Comparison of ENCODE assay signal across 1 cellular context in genomic region chr19:44913512-44914435, GRCh38.
TF ChIP-seq lines count a peak whose summit lies in the region.
"Not testable (repeated sequence)": the region's sequence is repeated elsewhere in the genome, so short reads cannot be mapped to it uniquely, and the experiment has no call there.

No MANE protein-coding gene starts in this region.

TF ChIP-seq in HepG2, 621 proteins besides CTCF, POLR2A, EP300 and RAD21 (continued from another document):
- TF ChIP-seq RXRB (CRISPR knock-in tag; IDR thresholded peaks at IDR 0.05; ENCODE audit: borderline replicate concordance) (peak; percentile 45), FOSL2 (CRISPR knock-in tag; IDR thresholded peaks at IDR 0.05) (0 out of 2 replicates have a peak, but pooled peaks have one; percentile 5), MLXIP (CRISPR knock-in tag; IDR thresholded peaks at IDR 0.05; ENCODE audit: borderline replicate concordance) (0 out of 2 replicates have a peak, but pooled peaks have one; percentile 70), ZNF136 (CRISPR knock-in tag; IDR thresholded peaks at IDR 0.05; ENCODE audit: low read depth) (0 out of 2 replicates have a peak, but pooled peaks have one; percentile 38), ONECUT2 (CRISPR knock-in tag; IDR thresholded peaks at IDR 0.05) (peak; percentile 61; the same call in 1 of the 2 replicates), SPEN (CRISPR knock-in tag; IDR thresholded peaks at IDR 0.05; ENCODE audit: low read depth) (peak; percentile 21; the same call in 1 of the 2 replicates), GFI1 (CRISPR knock-in tag; IDR thresholded peaks at IDR 0.05; ENCODE audit: borderline replicate concordance) (0 out of 2 replicates have a peak, but pooled peaks have one; percentile 44), KAT8 (CRISPR knock-in tag; IDR thresholded peaks at IDR 0.05) (0 out of 2 replicates have a peak, but pooled peaks have one; percentile 3), ZBTB40 (CRISPR knock-in tag; IDR thresholded peaks at IDR 0.05) (0 out of 2 replicates have a peak, but pooled peaks have one; percentile 13)
- TF ChIP-seq, protein P1, sequence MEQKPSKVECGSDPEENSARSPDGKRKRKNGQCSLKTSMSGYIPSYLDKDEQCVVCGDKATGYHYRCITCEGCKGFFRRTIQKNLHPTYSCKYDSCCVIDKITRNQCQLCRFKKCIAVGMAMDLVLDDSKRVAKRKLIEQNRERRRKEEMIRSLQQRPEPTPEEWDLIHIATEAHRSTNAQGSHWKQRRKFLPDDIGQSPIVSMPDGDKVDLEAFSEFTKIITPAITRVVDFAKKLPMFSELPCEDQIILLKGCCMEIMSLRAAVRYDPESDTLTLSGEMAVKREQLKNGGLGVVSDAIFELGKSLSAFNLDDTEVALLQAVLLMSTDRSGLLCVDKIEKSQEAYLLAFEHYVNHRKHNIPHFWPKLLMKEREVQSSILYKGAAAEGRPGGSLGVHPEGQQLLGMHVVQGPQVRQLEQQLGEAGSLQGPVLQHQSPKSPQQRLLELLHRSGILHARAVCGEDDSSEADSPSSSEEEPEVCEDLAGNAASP (CRISPR knock-in tag; IDR thresholded peaks at IDR 0.05; ENCODE audit: borderline replicate concordance): peak; percentile 77; the same call in 1 of the 2 replicates
- TF ChIP-seq, protein P2, sequence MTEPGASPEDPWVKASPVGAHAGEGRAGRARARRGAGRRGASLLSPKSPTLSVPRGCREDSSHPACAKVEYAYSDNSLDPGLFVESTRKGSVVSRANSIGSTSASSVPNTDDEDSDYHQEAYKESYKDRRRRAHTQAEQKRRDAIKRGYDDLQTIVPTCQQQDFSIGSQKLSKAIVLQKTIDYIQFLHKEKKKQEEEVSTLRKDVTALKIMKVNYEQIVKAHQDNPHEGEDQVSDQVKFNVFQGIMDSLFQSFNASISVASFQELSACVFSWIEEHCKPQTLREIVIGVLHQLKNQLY (CRISPR knock-in tag; IDR thresholded peaks at IDR 0.05): peak; percentile 92
- TF ChIP-seq, protein P3, sequence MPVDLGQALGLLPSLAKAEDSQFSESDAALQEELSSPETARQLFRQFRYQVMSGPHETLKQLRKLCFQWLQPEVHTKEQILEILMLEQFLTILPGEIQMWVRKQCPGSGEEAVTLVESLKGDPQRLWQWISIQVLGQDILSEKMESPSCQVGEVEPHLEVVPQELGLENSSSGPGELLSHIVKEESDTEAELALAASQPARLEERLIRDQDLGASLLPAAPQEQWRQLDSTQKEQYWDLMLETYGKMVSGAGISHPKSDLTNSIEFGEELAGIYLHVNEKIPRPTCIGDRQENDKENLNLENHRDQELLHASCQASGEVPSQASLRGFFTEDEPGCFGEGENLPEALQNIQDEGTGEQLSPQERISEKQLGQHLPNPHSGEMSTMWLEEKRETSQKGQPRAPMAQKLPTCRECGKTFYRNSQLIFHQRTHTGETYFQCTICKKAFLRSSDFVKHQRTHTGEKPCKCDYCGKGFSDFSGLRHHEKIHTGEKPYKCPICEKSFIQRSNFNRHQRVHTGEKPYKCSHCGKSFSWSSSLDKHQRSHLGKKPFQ (CRISPR knock-in tag; IDR thresholded peaks at IDR 0.05; ENCODE audit: insufficient replicate concordance): peak; percentile 25
- not testable (repeated sequence) for TF ChIP-seq ZBTB40 (IDR thresholded peaks at IDR 0.05)
TF ChIP-seq in HepG2: peak in this region for 39; not testable (repeated sequence) for 582.
